Comparison of ENCODE assay signal across 1 cellular context in the genomic region with DNA sequence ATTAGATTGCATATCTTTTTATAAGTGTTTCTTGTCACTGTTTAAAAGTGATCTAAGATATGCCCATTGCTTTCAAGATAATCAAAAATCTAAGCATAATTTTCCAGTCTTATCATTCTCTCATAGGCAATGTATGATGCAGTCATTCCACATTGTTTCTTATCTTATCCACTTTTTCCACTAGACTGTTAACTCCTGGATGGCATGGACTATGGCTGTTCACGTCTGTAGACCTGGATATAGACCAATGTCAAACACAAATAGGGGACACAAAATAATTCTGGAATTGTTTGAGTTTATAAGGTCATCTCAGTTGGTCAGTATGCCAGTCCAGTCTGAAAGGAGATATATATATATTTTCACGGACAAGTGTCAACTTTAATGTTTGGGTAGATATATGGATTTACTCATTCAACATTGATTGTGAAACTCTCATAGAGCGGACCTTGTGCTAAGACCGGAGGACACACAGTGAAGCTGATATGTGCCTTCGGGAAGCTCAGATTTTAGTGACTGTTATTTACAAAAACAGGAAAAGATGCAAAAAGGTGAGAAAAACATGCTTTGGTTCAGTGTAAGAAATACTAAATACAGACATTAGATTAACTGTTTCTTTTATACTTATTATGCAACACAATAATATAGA.
TF ChIP-seq lines count a peak whose summit lies in the region.

No MANE protein-coding gene starts in this region.

TF ChIP-seq in HepG2, 621 proteins besides CTCF, POLR2A, EP300 and RAD21 (continued from another document):
- TF ChIP-seq, protein P1, sequence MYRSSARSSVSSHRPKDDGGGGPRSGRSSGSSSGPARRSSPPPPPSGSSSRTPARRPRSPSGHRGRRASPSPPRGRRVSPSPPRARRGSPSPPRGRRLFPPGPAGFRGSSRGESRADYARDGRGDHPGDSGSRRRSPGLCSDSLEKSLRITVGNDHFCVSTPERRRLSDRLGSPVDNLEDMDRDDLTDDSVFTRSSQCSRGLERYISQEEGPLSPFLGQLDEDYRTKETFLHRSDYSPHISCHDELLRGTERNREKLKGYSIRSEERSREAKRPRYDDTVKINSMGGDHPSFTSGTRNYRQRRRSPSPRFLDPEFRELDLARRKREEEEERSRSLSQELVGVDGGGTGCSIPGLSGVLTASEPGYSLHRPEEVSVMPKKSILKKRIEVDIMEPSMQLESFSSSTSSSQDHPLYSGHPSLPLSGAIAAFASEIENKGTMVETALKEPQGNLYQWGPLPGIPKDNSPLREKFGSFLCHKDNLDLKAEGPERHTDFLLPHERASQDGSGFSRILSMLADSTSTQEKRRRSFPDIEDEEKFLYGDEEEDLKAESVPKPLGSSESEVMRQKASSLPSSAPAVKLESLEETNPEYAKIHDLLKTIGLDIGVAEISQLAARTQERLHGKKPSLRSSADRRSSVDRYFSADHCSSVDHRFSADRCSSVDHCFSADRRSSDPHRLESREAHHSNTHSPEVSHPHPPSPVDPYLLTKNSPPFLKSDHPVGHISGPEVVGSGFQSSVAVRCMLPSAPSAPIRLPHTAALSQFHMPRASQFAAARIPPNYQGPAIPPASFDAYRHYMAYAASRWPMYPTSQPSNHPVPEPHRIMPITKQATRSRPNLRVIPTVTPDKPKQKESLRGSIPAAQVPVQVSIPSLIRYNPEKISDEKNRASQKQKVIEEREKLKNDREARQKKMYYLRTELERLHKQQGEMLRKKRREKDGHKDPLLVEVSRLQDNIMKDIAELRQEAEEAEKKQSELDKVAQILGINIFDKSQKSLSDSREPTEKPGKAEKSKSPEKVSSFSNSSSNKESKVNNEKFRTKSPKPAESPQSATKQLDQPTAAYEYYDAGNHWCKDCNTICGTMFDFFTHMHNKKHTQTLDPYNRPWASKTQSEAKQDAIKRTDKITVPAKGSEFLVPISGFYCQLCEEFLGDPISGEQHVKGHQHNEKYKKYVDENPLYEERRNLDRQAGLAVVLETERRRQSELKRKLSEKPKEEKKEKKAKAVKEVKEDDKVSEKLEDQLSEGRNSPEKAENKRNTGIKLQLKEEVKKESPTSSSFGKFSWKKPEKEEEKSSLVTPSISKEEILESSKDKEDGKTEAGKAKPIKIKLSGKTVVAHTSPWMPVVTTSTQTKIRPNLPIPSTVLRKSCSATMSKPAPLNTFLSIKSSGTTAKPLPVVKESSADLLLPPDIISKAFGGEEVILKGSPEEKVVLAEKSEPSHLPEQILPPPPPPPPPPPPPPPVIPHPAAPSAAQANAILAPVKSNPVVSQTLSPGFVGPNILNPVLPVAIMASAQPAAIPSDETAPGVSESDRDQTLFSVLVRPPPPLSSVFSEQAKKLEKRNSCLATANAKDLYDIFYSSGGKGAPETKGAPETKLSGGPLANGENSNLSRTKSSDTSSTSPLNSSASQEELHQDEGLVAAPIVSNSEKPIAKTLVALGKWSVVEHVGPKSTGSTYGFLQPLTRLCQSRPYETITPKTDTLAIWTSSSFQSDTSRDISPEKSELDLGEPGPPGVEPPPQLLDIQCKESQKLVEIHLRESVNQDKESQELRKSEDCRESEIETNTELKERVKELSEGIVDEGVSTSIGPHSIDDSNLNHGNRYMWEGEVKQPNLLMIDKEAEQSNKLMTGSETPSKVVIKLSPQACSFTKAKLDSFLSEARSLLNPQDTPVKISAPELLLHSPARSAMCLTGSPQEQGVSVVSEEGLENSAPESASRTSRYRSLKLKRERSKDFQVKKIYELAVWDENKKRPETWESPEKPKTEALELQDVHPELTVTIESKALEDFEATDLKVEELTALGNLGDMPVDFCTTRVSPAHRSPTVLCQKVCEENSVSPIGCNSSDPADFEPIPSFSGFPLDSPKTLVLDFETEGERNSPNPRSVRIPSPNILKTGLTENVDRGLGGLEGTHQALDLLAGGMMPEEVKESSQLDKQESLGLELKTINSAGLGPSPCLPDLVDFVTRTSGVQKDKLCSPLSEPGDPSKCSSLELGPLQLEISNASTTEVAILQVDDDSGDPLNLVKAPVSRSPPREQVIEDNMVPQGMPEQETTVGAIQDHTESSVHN (CRISPR knock-in tag; IDR thresholded peaks at IDR 0.05), result no peak
- TF ChIP-seq PAF1 (CRISPR knock-in tag; IDR thresholded peaks at IDR 0.05) (no peak), CEBPB (IDR thresholded peaks at IDR 0.05; ENCODE audit: borderline replicate concordance, low read depth, low read length) (peak; percentile 83), ZBTB21 (CRISPR knock-in tag; IDR thresholded peaks at IDR 0.05) (no peak), SRF (IDR thresholded peaks at IDR 0.05; ENCODE audit: low read depth, low read length) (no peak), GMEB1 (CRISPR knock-in tag; IDR thresholded peaks at IDR 0.05; ENCODE audit: borderline replicate concordance) (no peak), ESRRA (CRISPR knock-in tag; IDR thresholded peaks at IDR 0.05; ENCODE audit: low read depth) (peak; percentile 78; the same call in 1 of the 2 replicates), ZNF605 (CRISPR knock-in tag; IDR thresholded peaks at IDR 0.05) (no peak), ZMYM2 (CRISPR knock-in tag; IDR thresholded peaks at IDR 0.05) (0 out of 2 replicates have a peak, but pooled peaks have one; percentile 31), KDM6A (CRISPR knock-in tag; IDR thresholded peaks at IDR 0.05; ENCODE audit: low read depth) (no peak), AHR (CRISPR knock-in tag; IDR thresholded peaks at IDR 0.05) (no peak), ZNF781 (CRISPR knock-in tag; IDR thresholded peaks at IDR 0.05; ENCODE audit: borderline replicate concordance, not compliant biosample characterization) (no peak), PLSCR1 (CRISPR knock-in tag; IDR thresholded peaks at IDR 0.05; ENCODE audit: borderline replicate concordance) (no peak), ZMYM3 (CRISPR knock-in tag; IDR thresholded peaks at IDR 0.05) (no peak), PAXIP1 (CRISPR knock-in tag; conservative IDR thresholded peaks at IDR 0.05) (peak; percentile 54; the same call in 1 of the 2 replicates), ZSCAN9 (CRISPR knock-in tag; IDR thresholded peaks at IDR 0.05; ENCODE audit: borderline replicate concordance) (no peak), MBD4 (IDR thresholded peaks at IDR 0.05; ENCODE audit: borderline replicate concordance, low read length) (no peak), KLF6 (CRISPR knock-in tag; IDR thresholded peaks at IDR 0.05) (no peak)
- TF ChIP-seq, protein P2, sequence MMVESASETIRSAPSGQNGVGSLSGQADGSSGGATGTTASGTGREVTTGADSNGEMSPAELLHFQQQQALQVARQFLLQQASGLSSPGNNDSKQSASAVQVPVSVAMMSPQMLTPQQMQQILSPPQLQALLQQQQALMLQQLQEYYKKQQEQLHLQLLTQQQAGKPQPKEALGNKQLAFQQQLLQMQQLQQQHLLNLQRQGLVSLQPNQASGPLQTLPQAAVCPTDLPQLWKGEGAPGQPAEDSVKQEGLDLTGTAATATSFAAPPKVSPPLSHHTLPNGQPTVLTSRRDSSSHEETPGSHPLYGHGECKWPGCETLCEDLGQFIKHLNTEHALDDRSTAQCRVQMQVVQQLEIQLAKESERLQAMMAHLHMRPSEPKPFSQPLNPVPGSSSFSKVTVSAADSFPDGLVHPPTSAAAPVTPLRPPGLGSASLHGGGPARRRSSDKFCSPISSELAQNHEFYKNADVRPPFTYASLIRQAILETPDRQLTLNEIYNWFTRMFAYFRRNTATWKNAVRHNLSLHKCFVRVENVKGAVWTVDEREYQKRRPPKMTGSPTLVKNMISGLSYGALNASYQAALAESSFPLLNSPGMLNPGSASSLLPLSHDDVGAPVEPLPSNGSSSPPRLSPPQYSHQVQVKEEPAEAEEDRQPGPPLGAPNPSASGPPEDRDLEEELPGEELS (CRISPR knock-in tag; IDR thresholded peaks at IDR 0.05), result 0 out of 2 replicates have a peak, but pooled peaks have one; percentile 23
- TF ChIP-seq, protein P3, sequence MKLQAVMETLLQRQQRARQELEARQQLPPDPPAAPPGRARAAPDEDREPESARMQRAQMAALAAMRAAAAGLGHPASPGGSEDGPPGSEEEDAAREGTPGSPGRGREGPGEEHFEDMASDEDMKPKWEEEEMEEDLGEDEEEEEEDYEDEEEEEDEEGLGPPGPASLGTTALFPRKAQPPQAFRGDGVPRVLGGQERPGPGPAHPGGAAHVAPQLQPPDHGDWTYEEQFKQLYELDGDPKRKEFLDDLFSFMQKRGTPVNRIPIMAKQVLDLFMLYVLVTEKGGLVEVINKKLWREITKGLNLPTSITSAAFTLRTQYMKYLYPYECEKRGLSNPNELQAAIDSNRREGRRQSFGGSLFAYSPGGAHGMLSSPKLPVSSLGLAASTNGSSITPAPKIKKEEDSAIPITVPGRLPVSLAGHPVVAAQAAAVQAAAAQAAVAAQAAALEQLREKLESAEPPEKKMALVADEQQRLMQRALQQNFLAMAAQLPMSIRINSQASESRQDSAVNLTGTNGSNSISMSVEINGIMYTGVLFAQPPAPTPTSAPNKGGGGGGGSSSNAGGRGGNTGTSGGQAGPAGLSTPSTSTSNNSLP (IDR thresholded peaks at IDR 0.05; ENCODE audit: low read depth, low read length), result peak; percentile 55; the same call in 1 of the 2 replicates
